ENCODE assay signal across 17 cellular contexts in the genomic region with DNA sequence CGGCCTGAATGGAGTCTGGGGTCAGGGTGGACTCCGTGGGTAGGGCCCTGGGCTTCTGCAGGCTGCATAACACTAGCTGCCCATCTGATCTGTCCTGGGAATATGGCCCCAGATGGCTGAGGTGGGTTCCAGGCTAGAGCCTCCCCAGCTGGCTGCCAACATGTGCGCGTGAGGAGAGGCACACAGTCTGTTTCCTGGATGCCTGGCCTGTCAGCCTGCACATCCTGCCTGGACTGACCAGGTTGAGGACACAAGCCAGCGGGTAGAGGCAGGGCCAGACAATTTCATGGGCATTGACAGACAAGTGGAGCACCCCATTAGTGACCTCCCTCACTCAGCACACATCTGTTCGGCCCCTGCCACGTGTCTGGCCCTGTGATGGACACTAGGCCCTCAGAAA. TPM values are rescaled to one million over a fixed set of nuclear protein-coding genes. Genes with fewer than 3 reads are reported as not detected.
DNase-seq lines count a peak whose midpoint lies in the region; ATAC-seq, FAIRE-seq and TF ChIP-seq lines count a peak whose summit lies in the region.
"Had no signal": no experiment of that assay in that cellular context is flagged by ENCODE, and none has a peak within 500 bp of the region (broad histone marks: within the 10 kb centered on the region; RNA-seq: fewer than 3 reads in every experiment).

No MANE protein-coding gene starts in this region.

- peaks cover 17% of the 10 kb centered on the region for H3K4me1 Mint-ChIP-seq in activated T-helper 17 cell treated with anti-CD3 and anti-CD28 coated beads, Interleukin-2, amount 50 U/mL, for 72 hours
- H3K4me1 Mint-ChIP-seq: activated CD4-positive, alpha-beta memory T cell treated with anti-CD3 and anti-CD28 coated beads, Interleukin-2, amount 10 ng/mL, durations not matched to agents 7 days and 5 days; activated naive CD8-positive, alpha-beta T cell treated with anti-CD3 and anti-CD28 coated beads, Interleukin-2, amount 50 U/mL, for 24 hours had no signal

- peaks cover 2% of the 10 kb centered on the region for H3K79me1 ChIP-seq in neuronal stem cell (ENCODE audit: low read depth, low read length)

- no peak overlapping the region for H3K4me2 ChIP-seq in neuronal stem cell (ENCODE audit: insufficient read depth, low read length, poor library complexity, severe bottlenecking)

- H3K9me3 ChIP-seq in neuronal stem cell (replicated peaks in 1 of 2; ENCODE audit: control insufficient read depth in 2 of 2, insufficient read depth in 1 of 2, low read depth in 1 of 2, low read length in 2 of 2), result no peaks in the 10 kb centered on the region
- H3K9me3 ChIP-seq: Caco-2, mucosa of descending colon, Peyer's patch, testis had no signal

- no peak overlapping the region for H3K9ac ChIP-seq in neuronal stem cell (ENCODE audit: low read depth, low read length, poor library complexity)

- H4K91ac ChIP-seq in neuronal stem cell (ENCODE audit: low read depth, low read length, poor library complexity), result no peak overlapping the region

- no peak overlapping the region for H2AFZ ChIP-seq in neuronal stem cell (ENCODE audit: low read length)

- H3K27me3 ChIP-seq in neuronal stem cell (ENCODE audit: control insufficient read depth in 3 of 3, insufficient read depth in 3 of 3, low read depth in 1 of 3, low read length in 3 of 3), result peaks cover 0 to 26% (median 0%) of the 10 kb centered on the region in 3 experiments
- H3K27me3 ChIP-seq: Peyer's patch, testis had no signal

- DNase-seq in GM12892 (ENCODE audit: insufficient read length), result no peak
- DNase-seq in neuronal stem cell (ENCODE audit: low spot score), result no peak
- no peak for DNase-seq in NCI-H226
- DNase-seq in activated T-cell treated with anti-CD3 and anti-CD28 coated beads, Interleukin-2, amount 50 U/mL, for 1 hour, result no peak
- DNase-seq: activated CD4-positive, alpha-beta memory T cell treated with anti-CD3 and anti-CD28 coated beads, Interleukin-2, amount 10 ng/mL, durations not matched to agents 7 days and 5 days; activated naive CD8-positive, alpha-beta T cell treated with anti-CD3 and anti-CD28 coated beads, Interleukin-2, amount 50 U/mL, for 24 hours; Caco-2; mucosa of descending colon; NCI-H2029 treated with DMSO at 0.1 percent for 48 hours; occipital lobe; Peyer's patch; stimulated activated CD4-positive, alpha-beta T cell treated with anti-CD3 and anti-CD28 coated beads, Interleukin-4, amount 100 ng/mL, for 24 hours; stimulated activated CD8-positive, alpha-beta memory T cell treated with anti-CD3 and anti-CD28 coated beads, Interleukin-4, amount 100 ng/mL, for 48 hours; SW 1271; testis had no signal

- no CpG with 5 or more reads among the region's 7 CpGs for WGBS in neuronal stem cell (ENCODE audit: extremely low coverage in 2 of 2, insufficient read length in 2 of 2, insufficient replicate concordance in 1 of 2), 2 donors

- H3K23ac ChIP-seq in neuronal stem cell (ENCODE audit: low read depth, low read length, poor library complexity), result no peak overlapping the region

- peak overlapping the region; percentile 1 for H2AK5ac ChIP-seq in neuronal stem cell (ENCODE audit: low read depth, low read length)

- H3K14ac ChIP-seq in neuronal stem cell (ENCODE audit: low read length), result peak overlapping the region; percentile 25

- no peak overlapping the region for H4K8ac ChIP-seq in neuronal stem cell (ENCODE audit: low read depth, low read length)

- peak overlapping the region; percentile 0 for H2BK120ac ChIP-seq in neuronal stem cell (ENCODE audit: low read depth, low read length)

- H3K36me3 ChIP-seq in neuronal stem cell (replicated peaks in 1 of 2; ENCODE audit: control insufficient read depth in 2 of 2, insufficient read depth in 2 of 2, low read length in 2 of 2), result no peaks in the 10 kb centered on the region
- H3K36me3 ChIP-seq: Peyer's patch had no signal

- H3K4me1 ChIP-seq in neuronal stem cell (ENCODE audit: control insufficient read depth in 2 of 2, insufficient read depth in 1 of 2, low read depth in 1 of 2, low read length in 2 of 2), result peaks cover 30 to 31% of the 10 kb centered on the region in 2 donors
- H3K4me1 ChIP-seq: Caco-2, Peyer's patch had no signal

- no peak overlapping the region for H2BK15ac ChIP-seq in neuronal stem cell (ENCODE audit: low read length)

- no peak overlapping the region for H2BK12ac ChIP-seq in neuronal stem cell (ENCODE audit: low read length)

- H3K27me3 Mint-ChIP-seq in activated T-helper 17 cell treated with anti-CD3 and anti-CD28 coated beads, Interleukin-2, amount 50 U/mL, for 72 hours, result no peaks in the 10 kb centered on the region
- H3K27me3 Mint-ChIP-seq: activated CD4-positive, alpha-beta memory T cell treated with anti-CD3 and anti-CD28 coated beads, Interleukin-2, amount 10 ng/mL, durations not matched to agents 7 days and 5 days had no signal

- peak overlapping the region; percentile 73 for H3K18ac ChIP-seq in neuronal stem cell (ENCODE audit: low read length)

- H3K4me3 Mint-ChIP-seq in activated T-helper 17 cell treated with anti-CD3 and anti-CD28 coated beads, Interleukin-2, amount 50 U/mL, for 72 hours, result no peak overlapping the region
- H3K4me3 Mint-ChIP-seq: activated CD4-positive, alpha-beta memory T cell treated with anti-CD3 and anti-CD28 coated beads, Interleukin-2, amount 10 ng/mL, durations not matched to agents 7 days and 5 days; activated naive CD8-positive, alpha-beta T cell treated with anti-CD3 and anti-CD28 coated beads, Interleukin-2, amount 50 U/mL, for 24 hours had no signal

- FAIRE-seq in GM12892 (lab: Jason Lieb, UNC), result peak; percentile 36

- peak overlapping the region; percentile 23 for H3K27ac Mint-ChIP-seq in activated T-helper 17 cell treated with anti-CD3 and anti-CD28 coated beads, Interleukin-2, amount 50 U/mL, for 72 hours
- H3K27ac Mint-ChIP-seq: activated CD4-positive, alpha-beta memory T cell treated with anti-CD3 and anti-CD28 coated beads, Interleukin-2, amount 10 ng/mL, durations not matched to agents 7 days and 5 days; activated naive CD8-positive, alpha-beta T cell treated with anti-CD3 and anti-CD28 coated beads, Interleukin-2, amount 50 U/mL, for 24 hours had no signal

- H3K36me3 Mint-ChIP-seq in activated T-helper 17 cell treated with anti-CD3 and anti-CD28 coated beads, Interleukin-2, amount 50 U/mL, for 72 hours (ENCODE audit: low read depth), result no peaks in the 10 kb centered on the region

- H2BK5ac ChIP-seq in neuronal stem cell (ENCODE audit: low read length), result no peak overlapping the region

- TF ChIP-seq POLR2A in GM12892 (IDR thresholded peaks at IDR 0.05; ENCODE audit: low read depth, low read length), result no peak

- ATAC-seq in activated T-helper 17 cell treated with anti-CD3 and anti-CD28 coated beads, Interleukin-2, amount 50 U/mL, for 72 hours (replicated peaks), result no peak
- no peak for ATAC-seq in HG02870 (IDR thresholded peaks at IDR 0.05; ENCODE audit: unreplicated experiment)
- ATAC-seq: activated naive CD8-positive, alpha-beta T cell treated with anti-CD3 and anti-CD28 coated beads, Interleukin-2, amount 50 U/mL, for 24 hours; mucosa of descending colon had no signal

- H3K4ac ChIP-seq in neuronal stem cell (ENCODE audit: low read length), result no peak overlapping the region

- H3K27ac ChIP-seq in neuronal stem cell (replicated peaks; ENCODE audit: low read length), result no peak overlapping the region
- H3K27ac ChIP-seq: Peyer's patch, testis had no signal

- H3K9me3 Mint-ChIP-seq in activated T-helper 17 cell treated with anti-CD3 and anti-CD28 coated beads, Interleukin-2, amount 50 U/mL, for 72 hours, result no peaks in the 10 kb centered on the region
- H3K9me3 Mint-ChIP-seq: activated CD4-positive, alpha-beta memory T cell treated with anti-CD3 and anti-CD28 coated beads, Interleukin-2, amount 10 ng/mL, durations not matched to agents 7 days and 5 days; activated naive CD8-positive, alpha-beta T cell treated with anti-CD3 and anti-CD28 coated beads, Interleukin-2, amount 50 U/mL, for 24 hours had no signal

- no peak overlapping the region for H3K4me3 ChIP-seq in neuronal stem cell (ENCODE audit: low read length in 2 of 2)
- H3K4me3 ChIP-seq: mucosa of descending colon, Peyer's patch, testis had no signal

RNA-seq across cellular contexts. Expression of a gene that starts 29.8 kb away (rescaled TPM):
- polyA plus RNA-seq in GM12892 (2012; ENCODE audit: missing spikeins), result 3,428 TPM
- total RNA-seq in activated T-helper 17 cell treated with anti-CD3 and anti-CD28 coated beads, Interleukin-2, amount 50 U/mL, for 72 hours, result 1,000 to 10,000 TPM; 1,433 to 1,498 TPM
- 2,500 TPM for polyA plus RNA-seq in neuronal stem cell (2013, experiment 1 of 2)
- 2,467 TPM for polyA plus RNA-seq in neuronal stem cell (2013, experiment 2 of 2)

RNA-seq across cellular contexts. Expression of a gene that starts 30.9 kb away (rescaled TPM):
- 7.0 TPM for polyA plus RNA-seq in GM12892 (2012; ENCODE audit: missing spikeins)
- 10 to 100 TPM; 19.3 to 25.1 TPM for total RNA-seq in activated T-helper 17 cell treated with anti-CD3 and anti-CD28 coated beads, Interleukin-2, amount 50 U/mL, for 72 hours
- polyA plus RNA-seq in neuronal stem cell (2013, experiment 1 of 2), result 13.5 TPM
- polyA plus RNA-seq in neuronal stem cell (2013, experiment 2 of 2), result 13.8 TPM

RNA-seq across cellular contexts. Expression of a gene that starts 42.1 kb away (rescaled TPM):
- 42.5 TPM for polyA plus RNA-seq in GM12892 (2012; ENCODE audit: missing spikeins)
- total RNA-seq in activated T-helper 17 cell treated with anti-CD3 and anti-CD28 coated beads, Interleukin-2, amount 50 U/mL, for 72 hours, result 10 to 100 TPM; 39.5 to 49.9 TPM
- polyA plus RNA-seq in neuronal stem cell (2013, experiment 1 of 2), result 7.8 TPM
- 7.4 TPM for polyA plus RNA-seq in neuronal stem cell (2013, experiment 2 of 2)

RNA-seq across cellular contexts. Expression of a gene that starts 50.6 kb away (rescaled TPM):
- 7.9 TPM for polyA plus RNA-seq in GM12892 (2012; ENCODE audit: missing spikeins)
- total RNA-seq in activated T-helper 17 cell treated with anti-CD3 and anti-CD28 coated beads, Interleukin-2, amount 50 U/mL, for 72 hours, result 10 to 100 TPM; 10.5 to 11.1 TPM
- 18.1 TPM for polyA plus RNA-seq in neuronal stem cell (2013, experiment 1 of 2)
- 16.4 TPM for polyA plus RNA-seq in neuronal stem cell (2013, experiment 2 of 2)

RNA-seq across cellular contexts. Expression of a gene that starts 51.6 kb away (rescaled TPM):
- polyA plus RNA-seq in GM12892 (2012; ENCODE audit: missing spikeins), result 43.7 TPM
- 10 to 100 TPM; 34.4 to 42.0 TPM for total RNA-seq in activated T-helper 17 cell treated with anti-CD3 and anti-CD28 coated beads, Interleukin-2, amount 50 U/mL, for 72 hours
- polyA plus RNA-seq in neuronal stem cell (2013, experiment 1 of 2), result 4.3 TPM
- 4.5 TPM for polyA plus RNA-seq in neuronal stem cell (2013, experiment 2 of 2)
